Comparison of ENCODE assay signal across 33 cellular contexts in genomic region chrX:124362761-124363160, GRCh38. TPM values are rescaled to one million over a fixed set of nuclear protein-coding genes. Genes with fewer than 3 reads are reported as not detected.
DNase-seq lines count a peak whose midpoint lies in the region; ATAC-seq and TF ChIP-seq lines count a peak whose summit lies in the region.
"Had no signal": no experiment of that assay in that cellular context is flagged by ENCODE, and none has a peak within 500 bp of the region (broad histone marks: within the 10 kb centered on the region; RNA-seq: fewer than 3 reads in every experiment).

No MANE protein-coding gene starts in this region.

- TF ChIP-seq CTCF in PC-3 (conservative IDR thresholded peaks at IDR 0.05; ENCODE audit: low read depth, low read length), result no peak

- no peaks in the 10 kb centered on the region for H3K9me2 ChIP-seq in PC-3 (replicated peaks; ENCODE audit: low read length)

- H3K36me3 Mint-ChIP-seq in activated naive CD4-positive, alpha-beta T cell treated with anti-CD3 and anti-CD28 coated beads for 36 hours (ENCODE audit: low read depth), result peaks cover 2% of the 10 kb centered on the region
- H3K36me3 Mint-ChIP-seq in activated naive CD4-positive, alpha-beta T cell treated with anti-CD3 and anti-CD28 coated beads, Interleukin-2, amount 50 U/mL, for 72 hours, result peaks cover 6 to 14% of the 10 kb centered on the region in 2 donors
- H3K36me3 Mint-ChIP-seq in activated naive CD8-positive, alpha-beta T cell treated with anti-CD3 and anti-CD28 coated beads, Interleukin-2, amount 10 ng/mL, durations not matched to agents 7 days and 5 days, result peaks cover 9% of the 10 kb centered on the region
- H3K36me3 Mint-ChIP-seq: type B pancreatic cell had no signal

- H3K4me3 ChIP-seq in PC-3 (ENCODE audit: low read length), result no peak overlapping the region
- H3K4me3 ChIP-seq: GM12878, heart left ventricle, K562, lung, MG63, ovary had no signal

- no peak overlapping the region for H3K4me3 Mint-ChIP-seq in activated naive CD4-positive, alpha-beta T cell treated with anti-CD3 and anti-CD28 coated beads for 36 hours
- H3K4me3 Mint-ChIP-seq in activated naive CD8-positive, alpha-beta T cell treated with anti-CD3 and anti-CD28 coated beads, Interleukin-2, amount 10 ng/mL, durations not matched to agents 7 days and 5 days, result peak overlapping the region; percentile 30
- H3K4me3 Mint-ChIP-seq: nephron, type B pancreatic cell had no signal

- H3K27me3 ChIP-seq in PC-3 (ENCODE audit: low read length), result no peaks in the 10 kb centered on the region
- H3K27me3 ChIP-seq: heart left ventricle, MG63, ovary had no signal

- no peaks in the 10 kb centered on the region for H3K27me3 Mint-ChIP-seq in activated naive CD4-positive, alpha-beta T cell treated with anti-CD3 and anti-CD28 coated beads for 36 hours (ENCODE audit: low read depth)
- H3K27me3 Mint-ChIP-seq in activated naive CD8-positive, alpha-beta T cell treated with anti-CD3 and anti-CD28 coated beads, Interleukin-2, amount 10 ng/mL, durations not matched to agents 7 days and 5 days, result no peaks in the 10 kb centered on the region
- H3K27me3 Mint-ChIP-seq: type B pancreatic cell had no signal

- no peak overlapping the region for H3K4me2 ChIP-seq in PC-3 (ENCODE audit: low read length)

- CTCF ChIA-PET in activated naive CD4-positive, alpha-beta T cell treated with anti-CD3 and anti-CD28 coated beads for 36 hours (lab: Charles Lee), result no interaction called here
- CTCF ChIA-PET in PC-3 (lab: Charles Lee), result no interaction called here

- H3K27ac Mint-ChIP-seq in activated naive CD4-positive, alpha-beta T cell treated with anti-CD3 and anti-CD28 coated beads for 36 hours, result peak overlapping the region; percentile 64
- H3K27ac Mint-ChIP-seq in activated naive CD4-positive, alpha-beta T cell treated with anti-CD3 and anti-CD28 coated beads, Interleukin-2, amount 50 U/mL, for 72 hours, result peak overlapping the region in 1 of 2 donors; percentile 64
- peak overlapping the region; percentile 85 for H3K27ac Mint-ChIP-seq in activated naive CD8-positive, alpha-beta T cell treated with anti-CD3 and anti-CD28 coated beads, Interleukin-2, amount 10 ng/mL, durations not matched to agents 7 days and 5 days
- H3K27ac Mint-ChIP-seq: nephron, type B pancreatic cell had no signal

- no peaks in the 10 kb centered on the region for H3K9me3 Mint-ChIP-seq in activated naive CD4-positive, alpha-beta T cell treated with anti-CD3 and anti-CD28 coated beads for 36 hours
- no peaks in the 10 kb centered on the region for H3K9me3 Mint-ChIP-seq in activated naive CD4-positive, alpha-beta T cell treated with anti-CD3 and anti-CD28 coated beads, Interleukin-2, amount 50 U/mL, for 72 hours
- H3K9me3 Mint-ChIP-seq in activated naive CD8-positive, alpha-beta T cell treated with anti-CD3 and anti-CD28 coated beads, Interleukin-2, amount 10 ng/mL, durations not matched to agents 7 days and 5 days, result no peaks in the 10 kb centered on the region
- H3K9me3 Mint-ChIP-seq: nephron, type B pancreatic cell had no signal

- no peak overlapping the region for H2AFZ ChIP-seq in PC-3 (ENCODE audit: low read length)

- no peaks in the 10 kb centered on the region for H4K20me1 ChIP-seq in PC-3 (ENCODE audit: low read length)

- H3K9ac ChIP-seq in PC-3 (ENCODE audit: low read length), result no peak overlapping the region

- H3K4me1 Mint-ChIP-seq in activated naive CD4-positive, alpha-beta T cell treated with anti-CD3 and anti-CD28 coated beads for 36 hours (ENCODE audit: low read depth), result peaks cover 50% of the 10 kb centered on the region
- H3K4me1 Mint-ChIP-seq in activated naive CD8-positive, alpha-beta T cell treated with anti-CD3 and anti-CD28 coated beads, Interleukin-2, amount 10 ng/mL, durations not matched to agents 7 days and 5 days, result peaks cover 31% of the 10 kb centered on the region

- no peak for DNase-seq in activated naive CD4-positive, alpha-beta T cell treated with anti-CD3 and anti-CD28 coated beads for 36 hours
- DNase-seq in activated naive CD4-positive, alpha-beta T cell treated with anti-CD3 and anti-CD28 coated beads, Interleukin-2, amount 50 U/mL, for 72 hours (ENCODE audit: low spot score in 2 of 2), result no peak
- DNase-seq in PC-3 (no peak), ACHN (no peak), MV-4-11 (lab: John Stamatoyannopoulos, UW) (no peak)
- no peak for DNase-seq in activated naive CD8-positive, alpha-beta T cell treated with anti-CD3 and anti-CD28 coated beads, Interleukin-2, amount 10 ng/mL, durations not matched to agents 7 days and 5 days
- DNase-seq in activated effector memory CD4-positive, alpha-beta T cell treated with Interleukin-2 at 50 U/mL for 16 hours, result no peak
- DNase-seq: C1 segment of cervical spinal cord; cortex of kidney; foreskin fibroblast; heart left ventricle; kidney glomerular epithelial cell; MG63; NCI-H1417; NCI-H2029 treated with DMSO at 0.1 percent for 48 hours; NCI-H526 treated with DMSO at 0.1 percent for 48 hours; ovary; retina; SIG-M5; small intestine; stimulated activated CD4-positive, alpha-beta T cell treated with anti-CD3 and anti-CD28 coated beads, Interleukin-1b, Interleukin-23, amount 100 ng/mL, for 48 hours had no signal

- POLR2A ChIA-PET in PC-3 (lab: Charles Lee; ENCODE audit: unreplicated experiment), result no interaction called here
- POLR2A ChIA-PET in activated naive CD8-positive, alpha-beta T cell treated with anti-CD3 and anti-CD28 coated beads, Interleukin-2, amount 10 ng/mL, durations not matched to agents 7 days and 5 days (lab: Charles Lee), result interaction anchor here (0.6 kb wide), 1 partner anchor 145 kb away, joined by 6 read pairs; no protein-coding TSS in a partner anchor

- no peak overlapping the region for H3K27ac ChIP-seq in PC-3 (ENCODE audit: low read length)
- H3K27ac ChIP-seq: heart left ventricle, ovary had no signal

- H3K36me3 ChIP-seq in PC-3 (ENCODE audit: low read depth, low read length), result no peaks in the 10 kb centered on the region
- H3K36me3 ChIP-seq: heart left ventricle, MG63, ovary had no signal

- BruUV-seq in PC-3 (replicated peaks; lab: Mats Ljungman, UMichigan), result no TSS peak

- no peak for ATAC-seq in activated naive CD4-positive, alpha-beta T cell treated with anti-CD3 and anti-CD28 coated beads, Interleukin-2, amount 50 U/mL, for 72 hours
- ATAC-seq in PC-3, result 0 out of 2 replicates have a peak, but pooled peaks have one; percentile 20
- ATAC-seq in activated naive CD8-positive, alpha-beta T cell treated with anti-CD3 and anti-CD28 coated beads, Interleukin-2, amount 10 ng/mL, durations not matched to agents 7 days and 5 days (ENCODE audit: low read depth), result no peak
- ATAC-seq: activated CD4-positive, CD25-positive, alpha-beta regulatory T cell treated with anti-CD3 and anti-CD28 coated beads, Interleukin-2, amount 50 U/mL, for 24 hours; esophagus mucosa; GM12878; heart left ventricle; K562 had no signal

- H3K4me1 ChIP-seq in PC-3 (ENCODE audit: insufficient read depth, low read length), result no peaks in the 10 kb centered on the region
- H3K4me1 ChIP-seq: heart left ventricle had no signal

- in situ Hi-C loops in ACHN (cut with HindIII; ENCODE audit: low pct_ligation_motif_present, low pct_unique_long_range_greater_than_20kb, low sequenced_read_pairs), result no loop called here

- H3K9me3 ChIP-seq in PC-3 (ENCODE audit: low read length), result no peaks in the 10 kb centered on the region
- H3K9me3 ChIP-seq: heart left ventricle, MG63, ovary had no signal

- no peaks in the 10 kb centered on the region for H3K79me2 ChIP-seq in PC-3 (ENCODE audit: low read length)

- H3F3A ChIP-seq in PC-3 (ENCODE audit: low read length, unreplicated experiment), result no peaks in the 10 kb centered on the region

- intact Hi-C loops in activated naive CD4-positive, alpha-beta T cell treated with anti-CD3 and anti-CD28 coated beads for 36 hours (cut with micrococcal nuclease), result no loop called here
- intact Hi-C loops in PC-3 (cut with micrococcal nuclease), result no loop called here

RNA-seq across cellular contexts. Expression of gene SH2D1A, which starts 16.4 kb away (rescaled TPM):
- 10 to 100 TPM; 17.0 to 17.2 TPM for total RNA-seq in activated naive CD4-positive, alpha-beta T cell treated with anti-CD3 and anti-CD28 coated beads for 36 hours
- total RNA-seq in activated naive CD4-positive, alpha-beta T cell treated with anti-CD3 and anti-CD28 coated beads, Interleukin-2, amount 50 U/mL, for 72 hours, result 10 to 100 TPM; 30.5 to 48.9 TPM
- total RNA-seq in PC-3 (2014; rRNA removed), result 0.12 TPM in 1 of 2 replicates, not detected in the other
- total RNA-seq in activated naive CD8-positive, alpha-beta T cell treated with anti-CD3 and anti-CD28 coated beads, Interleukin-2, amount 10 ng/mL, durations not matched to agents 7 days and 5 days, result 10 to 100 TPM; 45.8 to 51.2 TPM
- total RNA-seq: astrocyte, HT1080 had no signal

RNA-seq across cellular contexts. Expression of gene TEX13D, which starts 30.3 kb away (rescaled TPM):
- total RNA-seq in activated naive CD4-positive, alpha-beta T cell treated with anti-CD3 and anti-CD28 coated beads for 36 hours, result under 1 TPM in 1 of 2 experiments, not detected in 1; 0.07 TPM
- total RNA-seq in activated naive CD4-positive, alpha-beta T cell treated with anti-CD3 and anti-CD28 coated beads, Interleukin-2, amount 50 U/mL, for 72 hours, result under 1 TPM; 0.09 to 0.18 TPM
- not detected in 2 replicates for total RNA-seq in PC-3 (2014; rRNA removed)
- not detected for total RNA-seq in activated naive CD8-positive, alpha-beta T cell treated with anti-CD3 and anti-CD28 coated beads, Interleukin-2, amount 10 ng/mL, durations not matched to agents 7 days and 5 days
- total RNA-seq: astrocyte, cardiac septum, esophagus mucosa, heart left ventricle, K562, lung, mononuclear cell, ovary, subcutaneous adipose tissue had no signal

Comparison
In these comparisons a context has a peak if more than half of its experiments do, and no peak if none do; other contexts are left out.
1. RNA of gene SH2D1A, which starts 16.4 kb away (total RNA-seq): 45.8 to 51.2 TPM in activated naive CD8-positive, alpha-beta T cell treated with anti-CD3 and anti-CD28 coated beads, Interleukin-2, amount 10 ng/mL, durations not matched to agents 7 days and 5 days, 30.5 to 48.9 TPM in activated naive CD4-positive, alpha-beta T cell treated with anti-CD3 and anti-CD28 coated beads, Interleukin-2, amount 50 U/mL, for 72 hours and 17.0 to 17.2 TPM in activated naive CD4-positive, alpha-beta T cell treated with anti-CD3 and anti-CD28 coated beads for 36 hours; 0.12 TPM in PC-3; every median in the first group is over 10 times any median in the second.